Comparison of ENCODE assay signal across 1 cellular context in genomic region chr3:41196499-41197410, GRCh38.
TF ChIP-seq lines count a peak whose summit lies in the region.

No MANE protein-coding gene starts in this region.

TF ChIP-seq in HepG2, 621 proteins besides CTCF, POLR2A, EP300 and RAD21 (continued from another document):
- TF ChIP-seq, protein P1, sequence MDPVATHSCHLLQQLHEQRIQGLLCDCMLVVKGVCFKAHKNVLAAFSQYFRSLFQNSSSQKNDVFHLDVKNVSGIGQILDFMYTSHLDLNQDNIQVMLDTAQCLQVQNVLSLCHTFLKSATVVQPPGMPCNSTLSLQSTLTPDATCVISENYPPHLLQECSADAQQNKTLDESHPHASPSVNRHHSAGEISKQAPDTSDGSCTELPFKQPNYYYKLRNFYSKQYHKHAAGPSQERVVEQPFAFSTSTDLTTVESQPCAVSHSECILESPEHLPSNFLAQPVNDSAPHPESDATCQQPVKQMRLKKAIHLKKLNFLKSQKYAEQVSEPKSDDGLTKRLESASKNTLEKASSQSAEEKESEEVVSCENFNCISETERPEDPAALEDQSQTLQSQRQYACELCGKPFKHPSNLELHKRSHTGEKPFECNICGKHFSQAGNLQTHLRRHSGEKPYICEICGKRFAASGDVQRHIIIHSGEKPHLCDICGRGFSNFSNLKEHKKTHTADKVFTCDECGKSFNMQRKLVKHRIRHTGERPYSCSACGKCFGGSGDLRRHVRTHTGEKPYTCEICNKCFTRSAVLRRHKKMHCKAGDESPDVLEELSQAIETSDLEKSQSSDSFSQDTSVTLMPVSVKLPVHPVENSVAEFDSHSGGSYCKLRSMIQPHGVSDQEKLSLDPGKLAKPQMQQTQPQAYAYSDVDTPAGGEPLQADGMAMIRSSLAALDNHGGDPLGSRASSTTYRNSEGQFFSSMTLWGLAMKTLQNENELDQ (CRISPR knock-in tag; IDR thresholded peaks at IDR 0.05; ENCODE audit: borderline replicate concordance) = no peak
